30 cellular contexts compared by ENCODE assay signal in genomic region chr13:99808786-99809185, GRCh38.
"Had no signal": no experiment of that assay in that cellular context is flagged by ENCODE, and none has a peak within 500 bp of the region (broad histone marks: within the 10 kb centered on the region; RNA-seq: fewer than 3 reads in every experiment).

No MANE protein-coding gene starts in this region.

- H3K9me3 ChIP-seq: adrenal gland, ascending aorta, body of pancreas, breast epithelium had no signal

- DNase-seq: activated effector memory CD4-positive, alpha-beta T cell treated with anti-CD3 and anti-CD28 coated beads, Interleukin-2, amount 50 U/mL, for 16 hours; activated effector memory CD4-positive, alpha-beta T cell treated with Interleukin-2 at 50 U/mL for 16 hours; activated gamma-delta T cell; activated gamma-delta T cell treated with Interleukin-2 at 50 U/mL for 16 hours; activated naive CD4-positive, alpha-beta T cell; activated naive CD4-positive, alpha-beta T cell treated with anti-CD3 and anti-CD28 coated beads for 36 hours; activated naive CD4-positive, alpha-beta T cell treated with anti-CD3 and anti-CD28 coated beads, Interleukin-2, amount 10 ng/mL, durations not matched to agents 7 days and 5 days; activated naive CD4-positive, alpha-beta T cell treated with anti-CD3 and anti-CD28 coated beads, Interleukin-2, amount 50 U/mL, for 16 hours; activated naive CD4-positive, alpha-beta T cell treated with Interleukin-2 at 50 U/mL for 16 hours; activated naive CD8-positive, alpha-beta T cell treated with anti-CD3 and anti-CD28 coated beads for 36 hours; activated naive CD8-positive, alpha-beta T cell treated with anti-CD3 and anti-CD28 coated beads, Interleukin-2, amount 10 ng/mL, durations not matched to agents 7 days and 5 days; activated naive CD8-positive, alpha-beta T cell treated with anti-CD3 and anti-CD28 coated beads, Interleukin-2, amount 50 U/mL, for 24 hours; activated T-cell treated with anti-CD3 and anti-CD28 coated beads, Interleukin-2, amount 50 U/mL, for 1 hour; activated T-cell treated with anti-CD3 and anti-CD28 coated beads, Interleukin-2, amount 50 U/mL, for 24 hours; activated T-cell treated with anti-CD3 and anti-CD28 coated beads, Interleukin-2, amount 50 U/mL, for 4 hours; activated T-cell treated with anti-CD3 and anti-CD28 coated beads, Interleukin-2, amount 50 U/mL, for 48 hours; activated T-cell treated with anti-CD3 and anti-CD28 coated beads, Interleukin-2, amount 50 U/mL, for 72 hours; adrenal gland; amniotic stem cell; amygdala; anterior cingulate cortex; aorta; body of pancreas; brain microvascular endothelial cell; caudate nucleus; central memory CD4-positive, alpha-beta T cell; cerebellar nuclear complex had no signal

- H3K36me3 ChIP-seq: adrenal gland, ascending aorta, brain microvascular endothelial cell, breast epithelium, cardiac muscle cell had no signal

- H3K4me3 ChIP-seq: adrenal gland, ascending aorta, body of pancreas, breast epithelium, cardiac muscle cell had no signal

- H3K27ac ChIP-seq: adrenal gland, ascending aorta, body of pancreas, brain microvascular endothelial cell, breast epithelium, cardiac muscle cell had no signal

- H3K4me1 ChIP-seq: adrenal gland, ascending aorta, breast epithelium had no signal

- H3K27me3 ChIP-seq: adrenal gland, ascending aorta, body of pancreas, brain microvascular endothelial cell, breast epithelium, cardiac muscle cell had no signal
